8 cellular contexts compared by ENCODE assay signal in the genomic region with DNA sequence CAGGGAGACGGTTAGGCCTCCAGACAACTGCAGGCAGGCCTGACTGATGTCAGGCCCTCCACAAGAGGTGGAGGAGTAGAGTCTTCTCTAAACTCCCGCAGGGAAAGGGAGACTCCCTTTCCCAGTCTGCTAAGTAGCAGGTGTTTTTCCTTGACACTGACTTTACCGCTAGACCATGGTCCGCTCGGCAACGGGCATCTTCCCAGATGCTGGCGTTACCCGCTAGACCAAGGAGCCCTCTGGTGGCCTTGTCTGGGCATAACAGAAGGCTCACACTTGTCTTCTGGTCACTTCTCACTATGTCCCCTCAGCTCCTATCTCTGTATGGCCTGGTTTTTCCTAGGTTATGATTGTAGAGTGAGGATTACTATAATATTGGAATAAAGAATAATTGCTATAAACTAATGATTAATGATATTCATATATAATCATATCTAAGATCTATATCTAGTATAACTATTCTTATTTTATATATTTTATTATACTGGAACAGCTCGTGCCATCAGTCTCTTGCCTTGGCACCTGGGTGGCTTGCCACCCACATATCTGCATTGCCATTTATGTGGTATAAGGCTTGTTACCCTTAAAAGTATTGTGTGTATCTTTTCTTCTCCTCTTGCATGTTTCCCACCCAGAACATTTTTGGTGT. TPM values are rescaled to one million over a fixed set of nuclear protein-coding genes. Genes with fewer than 3 reads are reported as not detected.
DNase-seq lines count a peak whose midpoint lies in the region; ATAC-seq and TF ChIP-seq lines count a peak whose summit lies in the region.
"Not testable (repeated sequence)": the region's sequence is repeated elsewhere in the genome, so short reads cannot be mapped to it uniquely, and the experiment has no call there.

No MANE protein-coding gene starts in this region.

- not testable (repeated sequence) for H3K27ac Mint-ChIP-seq in T-cell

- H3K27ac ChIP-seq in lower lobe of right lung = not testable (repeated sequence)
- H3K27ac ChIP-seq in uterus = peak overlapping the region; percentile 15 to 18

- intact Hi-C loops in lower lobe of right lung (cut with DNase I); uterus (cut with DNase I; ENCODE audit: low total_unique reads): not testable (repeated sequence)

- H3K27me3 Mint-ChIP-seq in T-cell = not testable (repeated sequence)

- not testable (repeated sequence) for H3K36me3 ChIP-seq in lower lobe of right lung, uterus

- peak; percentile 79 for TF ChIP-seq CTCF in lower lobe of right lung (IDR thresholded peaks at IDR 0.05)
- TF ChIP-seq CTCF in uterus (IDR thresholded peaks at IDR 0.05) = peak; percentile 58 to 70 (median 64)

- not testable (repeated sequence) for H3K9me3 ChIP-seq in lower lobe of right lung, uterus

- not testable (repeated sequence) for TF ChIP-seq POLR2A in erythroblast (IDR thresholded peaks at IDR 0.05; ENCODE audit: low read length); uterus (IDR thresholded peaks at IDR 0.05)

- H3K27me3 ChIP-seq in lower lobe of right lung (ENCODE audit: low read depth); uterus: not testable (repeated sequence)

- DNase-seq in GM04504 (ENCODE audit: low read depth) (peak; percentile 24), NCI-H187 (lab: John Stamatoyannopoulos, UW) (peak; percentile 23 to 31), T-cell (peak; percentile 4 to 71 (median 42)), erythroblast (lab: John Stamatoyannopoulos, UW) (peak; percentile 21 to 43), lower lobe of right lung (peak; percentile 77), uterus (peak; percentile 72 to 77)
- DNase-seq in activated effector memory CD4-positive, alpha-beta T cell treated with Interleukin-2 at 50 U/mL for 16 hours = peak; percentile 46
- DNase-seq in stimulated activated CD4-positive, alpha-beta T cell treated with anti-CD3 and anti-CD28 coated beads, Interleukin-12 subunit alpha, Interleukin-12 subunit beta, amount 100 ng/mL, for 4 hours = peak; percentile 51

- not testable (repeated sequence) for H3K4me1 ChIP-seq in lower lobe of right lung, uterus

- H3K4me3 Mint-ChIP-seq in T-cell = peak overlapping the region in 2 of 3 donors; percentile 40 to 46

- CTCF ChIA-PET in T-cell (lab: Charles Lee) = not testable (repeated sequence)

- H3K4me3 ChIP-seq in lower lobe of right lung, uterus: not testable (repeated sequence)

- not testable (repeated sequence) for H3K9me3 Mint-ChIP-seq in T-cell

- H3K4me1 Mint-ChIP-seq in T-cell = not testable (repeated sequence)

- not testable (repeated sequence) for H3K36me3 Mint-ChIP-seq in T-cell

- ATAC-seq in T-cell (replicated peaks in 1 of 4); lower lobe of right lung: not testable (repeated sequence)

- POLR2A ChIA-PET in T-cell (lab: Charles Lee) = not testable (repeated sequence)

RNA-seq across cellular contexts. Expression of a gene that starts 58.5 kb away (rescaled TPM):
- 1 to 10 TPM; 4.5 to 8.1 (median 6.7) TPM for total RNA-seq in T-cell
- 3.7 TPM for total RNA-seq in lower lobe of right lung
- total RNA-seq in uterus = 10 to 100 TPM in 1 of 4 donors, 1 to 10 TPM in 2, under 1 TPM in 1; 0.29 to 29.6 (median 8.6) TPM

Comparison
In these comparisons a context has a peak if more than half of its experiments do, and no peak if none do; other contexts are left out.
1. DNase-seq: peak in every context shown above with its lines; median percentile 77 in lower lobe of right lung; 74 in uterus; 51 in stimulated activated CD4-positive, alpha-beta T cell treated with anti-CD3 and anti-CD28 coated beads, Interleukin-12 subunit alpha, Interleukin-12 subunit beta, amount 100 ng/mL, for 4 hours; 46 in activated effector memory CD4-positive, alpha-beta T cell treated with Interleukin-2 at 50 U/mL for 16 hours; 42 in T-cell; 32 in erythroblast; 27 in NCI-H187; 24 in GM04504.